16 cellular contexts compared by ENCODE assay signal in the genomic region with DNA sequence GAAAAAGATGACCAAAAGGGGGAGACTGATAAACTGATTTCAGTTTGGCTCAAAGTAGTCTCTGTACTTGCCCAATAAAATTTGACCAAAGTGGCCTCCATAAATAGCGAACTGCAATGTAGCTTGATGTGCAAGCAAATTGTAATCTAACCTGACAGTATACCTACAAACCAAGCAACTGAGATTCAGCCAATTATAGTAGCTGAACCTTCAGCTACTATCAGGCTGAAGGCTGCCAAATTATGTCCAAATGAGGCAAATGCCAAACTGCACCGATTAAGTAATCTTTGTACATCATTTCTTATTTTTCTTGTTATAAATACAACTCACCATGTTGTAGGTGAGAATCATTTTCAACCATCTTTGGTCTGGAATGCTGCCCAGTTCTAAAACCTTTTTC.
A peak's percentile ranks its signal among the peaks of the same experiment; 100 is the strongest.
DNase-seq lines count a peak whose midpoint lies in the region; ATAC-seq lines count a peak whose summit lies in the region.
"Had no signal": no experiment of that assay in that cellular context is flagged by ENCODE, and none has a peak within 500 bp of the region (broad histone marks: within the 10 kb centered on the region; RNA-seq: fewer than 3 reads in every experiment).

No MANE protein-coding gene starts in this region.

- ATAC-seq in HG02938 (IDR thresholded peaks at IDR 0.05; ENCODE audit: unreplicated experiment), result no peak
- ATAC-seq: A549; CD8-positive, alpha-beta T cell; GM12878 had no signal

- DNase-seq in G401 (ENCODE audit: low spot score) (peak; percentile 84), HCEC 1CT (peak; percentile 18), cerebellar cortex (ENCODE audit: low spot score) (peak; percentile 81), cerebellum (ENCODE audit: low spot score) (peak; percentile 39), NCI-H1694 treated with DMSO at 0.1 percent for 48 hours (lab: John Stamatoyannopoulos, UW) (no peak), NAMALWA (ENCODE audit: low spot score) (no peak)
- DNase-seq: AML-193; Caco-2; Calu3; CD4-positive, alpha-beta T cell; CD8-positive, alpha-beta T cell; DMS79 treated with DMSO at 0.1 percent for 48 hours; GDM1 had no signal

- in situ Hi-C loops in G401 (cut with HindIII; ENCODE audit: low sequenced_read_pairs), result no loop called here

Comparison
In these comparisons a context has a peak if more than half of its experiments do, and no peak if none do; other contexts are left out.
1. DNase-seq: peak in G401 (single experiment), HCEC 1CT (single experiment), cerebellar cortex (single experiment) and cerebellum (single experiment); none in NCI-H1694 treated with DMSO at 0.1 percent for 48 hours (single experiment) and NAMALWA (single experiment).